ENCODE assay signal across 16 cellular contexts in the genomic region with DNA sequence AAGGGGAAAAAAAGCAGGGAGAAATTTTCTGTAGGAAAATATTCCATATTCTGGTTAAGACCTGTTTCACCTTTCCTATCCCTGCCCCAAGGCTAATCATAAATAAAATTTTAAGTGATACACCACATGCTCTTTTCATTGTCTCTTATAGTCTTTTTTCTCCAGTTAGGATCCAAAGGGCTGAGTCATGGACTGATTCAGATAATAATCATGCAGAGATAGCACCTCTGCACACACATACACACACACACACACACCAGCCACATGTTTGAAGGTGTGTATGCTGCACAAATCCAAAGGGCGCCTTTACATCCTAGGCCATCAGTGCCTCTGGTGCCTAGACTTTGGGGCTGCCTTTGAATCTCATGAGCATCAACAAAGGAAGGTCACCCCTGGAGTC. TPM values are rescaled to one million over a fixed set of nuclear protein-coding genes. Genes with fewer than 3 reads are reported as not detected.
DNase-seq lines count a peak whose midpoint lies in the region; ATAC-seq, FAIRE-seq and TF ChIP-seq lines count a peak whose summit lies in the region.
"Had no signal": no experiment of that assay in that cellular context is flagged by ENCODE, and none has a peak within 500 bp of the region (broad histone marks: within the 10 kb centered on the region; RNA-seq: fewer than 3 reads in every experiment).

No MANE protein-coding gene starts in this region.

- TF ChIP-seq CTCF in AG10803 (conservative IDR thresholded peaks at IDR 0.05; ENCODE audit: low read length) (no peak), astrocyte (IDR thresholded peaks at IDR 0.05; ENCODE audit: insufficient read depth, low read depth, low read length) (no peak), upper lobe of right lung (IDR thresholded peaks at IDR 0.05) (no peak)

- no peak overlapping the region for H3K4me3 Mint-ChIP-seq in astrocyte (ENCODE audit: unreplicated experiment)
- H3K4me3 Mint-ChIP-seq: activated CD8-positive, alpha-beta T cell treated with anti-CD3 and anti-CD28 coated beads, Interleukin-2, amount 10 ng/mL, durations not matched to agents 7 days and 5 days; brain; stimulated activated naive CD8-positive, alpha-beta T cell treated with anti-CD3 and anti-CD28 coated beads, Interleukin-15, Interleukin-2, amounts not matched to agents 100 ng/mL and 50 ng/mL, for 24 hours had no signal

- no peak overlapping the region for H2AFZ ChIP-seq in astrocyte (ENCODE audit: low read depth, low read length)

- no peaks in the 10 kb centered on the region for H3K9me3 Mint-ChIP-seq in astrocyte (ENCODE audit: unreplicated experiment)

- no peak for FAIRE-seq in astrocyte (lab: Jason Lieb, UNC)

- H3K79me2 ChIP-seq in astrocyte (ENCODE audit: insufficient read depth, low read length): no peaks in the 10 kb centered on the region

- H3K9ac ChIP-seq in astrocyte (ENCODE audit: low read length): no peak overlapping the region

- no peaks in the 10 kb centered on the region for H3K36me3 Mint-ChIP-seq in astrocyte (ENCODE audit: low read depth, unreplicated experiment)
- H3K36me3 Mint-ChIP-seq: brain had no signal

- peaks cover 11% of the 10 kb centered on the region for H3K4me1 Mint-ChIP-seq in astrocyte (ENCODE audit: low read depth, unreplicated experiment)

- H3K27ac Mint-ChIP-seq in astrocyte (ENCODE audit: unreplicated experiment): no peak overlapping the region
- H3K27ac Mint-ChIP-seq: activated CD8-positive, alpha-beta T cell treated with anti-CD3 and anti-CD28 coated beads, Interleukin-2, amount 10 ng/mL, durations not matched to agents 7 days and 5 days; brain; stimulated activated naive CD8-positive, alpha-beta T cell treated with anti-CD3 and anti-CD28 coated beads, Interleukin-15, Interleukin-2, amounts not matched to agents 100 ng/mL and 50 ng/mL, for 24 hours had no signal

- intact Hi-C loops in upper lobe of right lung (cut with DNase I): no loop called here

- H3K36me3 ChIP-seq in astrocyte (ENCODE audit: insufficient read depth, low read length) (no peaks in the 10 kb centered on the region), upper lobe of right lung (no peaks in the 10 kb centered on the region)
- H3K36me3 ChIP-seq: SJCRH30 had no signal

- no peak overlapping the region for H3K4me2 ChIP-seq in astrocyte (ENCODE audit: low read length)

- ATAC-seq in upper lobe of right lung (no peak), GM18868 (IDR thresholded peaks at IDR 0.05; ENCODE audit: unreplicated experiment) (no peak)
- ATAC-seq: activated CD8-positive, alpha-beta T cell treated with anti-CD3 and anti-CD28 coated beads, Interleukin-2, amount 10 ng/mL, durations not matched to agents 7 days and 5 days had no signal

- H3K27me3 ChIP-seq in astrocyte (ENCODE audit: insufficient read depth, low read length) (no peaks in the 10 kb centered on the region), upper lobe of right lung (no peaks in the 10 kb centered on the region)
- H3K27me3 ChIP-seq: SJCRH30 had no signal

- no peaks in the 10 kb centered on the region for H4K20me1 ChIP-seq in astrocyte (ENCODE audit: insufficient read depth, low read length)

- peaks cover 2% of the 10 kb centered on the region for H3K4me1 ChIP-seq in astrocyte (ENCODE audit: insufficient read depth, low read length)
- no peaks in the 10 kb centered on the region for H3K4me1 ChIP-seq in upper lobe of right lung

- DNase-seq in AG10803 (ENCODE audit: low read depth) (peak; percentile 52), HT1080 (ENCODE audit: low read depth) (peak; percentile 88), astrocyte (ENCODE audit: low read depth) (peak; percentile 62), iris pigment epithelial cell (ENCODE audit: low read depth) (peak; percentile 60), upper lobe of right lung (no peak), 8988T (no peak)
- no peak for DNase-seq in activated CD8-positive, alpha-beta memory T cell treated with anti-CD3 and anti-CD28 coated beads for 24 hours
- DNase-seq: activated CD8-positive, alpha-beta T cell treated with anti-CD3 and anti-CD28 coated beads, Interleukin-2, amount 10 ng/mL, durations not matched to agents 7 days and 5 days; activated gamma-delta T cell; AML-193; DMS 273 treated with DMSO at 0.1 percent for 48 hours; NCI-H2107; SJCRH30 had no signal

- H3K4me3 ChIP-seq in AG10803 (ENCODE audit: low read length) (no peak overlapping the region), astrocyte (ENCODE audit: insufficient read depth, low read depth, low read length) (no peak overlapping the region), upper lobe of right lung (no peak overlapping the region)
- H3K4me3 ChIP-seq: SJCRH30 had no signal

- H3K27ac ChIP-seq in astrocyte (ENCODE audit: low read depth, low read length) (no peak overlapping the region), upper lobe of right lung (no peak overlapping the region)
- H3K27ac ChIP-seq: SJCRH30 had no signal

- no peaks in the 10 kb centered on the region for H3K9me3 ChIP-seq in astrocyte (ENCODE audit: insufficient read depth, low read depth, low read length)
- no peaks in the 10 kb centered on the region for H3K9me3 ChIP-seq in upper lobe of right lung
- H3K9me3 ChIP-seq: SJCRH30 had no signal

- H3K27me3 Mint-ChIP-seq in astrocyte (ENCODE audit: low read depth, unreplicated experiment): peaks cover 3% of the 10 kb centered on the region

RNA-seq across cellular contexts. Expression of gene CWF19L2, which starts 35.5 kb away (rescaled TPM):
- 8.0 and 9.0 TPM in 2 replicates for total RNA-seq in HT1080 (2014; rRNA removed; shearing (Covaris generic))
- polyA plus RNA-seq in HT1080 (2015; cell fraction: cytosol; rRNA removed): 5.8 and 6.8 TPM in 2 replicates
- 10.2 and 11.3 TPM in 2 replicates for polyA plus RNA-seq in HT1080 (2015; cell fraction: nucleus; rRNA removed)
- total RNA-seq in astrocyte (7.8 and 9.0 TPM in 2 replicates), upper lobe of right lung (17.3 TPM)

Comparison
In these comparisons a context has a peak if more than half of its experiments do, and no peak if none do; other contexts are left out.
1. DNase-seq: peak in AG10803 (single experiment), HT1080 (single experiment), astrocyte (single experiment) and iris pigment epithelial cell (single experiment); none in activated CD8-positive, alpha-beta memory T cell treated with anti-CD3 and anti-CD28 coated beads for 24 hours (single experiment), upper lobe of right lung (single experiment) and 8988T (single experiment).